ENCODE assay signal across 19 cellular contexts in the genomic region with DNA sequence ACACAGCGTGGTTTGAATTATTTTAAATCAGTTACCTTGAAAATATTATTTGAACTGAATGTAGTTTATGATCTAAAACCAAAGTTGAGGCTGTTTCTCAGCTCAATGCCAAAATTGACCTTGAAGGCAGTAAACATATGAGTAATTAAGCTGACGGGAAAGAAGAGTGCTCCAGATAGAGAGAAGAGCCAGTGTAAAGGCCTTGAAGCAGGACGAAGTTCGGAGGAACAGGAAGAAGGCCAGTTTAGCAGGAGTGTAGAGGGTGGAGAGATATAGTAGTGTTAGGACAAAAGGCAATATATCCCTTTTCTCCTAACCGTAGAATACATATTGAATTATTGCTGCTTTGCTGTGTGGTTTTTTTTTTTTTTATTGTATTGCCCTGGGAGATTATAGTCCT.
"Had no signal": no experiment of that assay in that cellular context is flagged by ENCODE, and none has a peak within 500 bp of the region (broad histone marks: within the 10 kb centered on the region; RNA-seq: fewer than 3 reads in every experiment).

No MANE protein-coding gene starts in this region.

- H3K27me3 ChIP-seq: suprapubic skin had no signal

- H3K4me3 ChIP-seq: suprapubic skin had no signal

- H3K9me3 Mint-ChIP-seq: activated naive CD8-positive, alpha-beta T cell treated with anti-CD3 and anti-CD28 coated beads for 36 hours; activated T-cell treated with anti-CD3 and anti-CD28 coated beads, Interleukin-2, amount 50 U/mL, for 24 hours; dendritic cell treated with granulocyte-macrophage colony-stimulating factor and Interleukin-4, amounts not matched to agents 40 ng/mL and 50 ng/mL, for 4 days; effector memory CD8-positive, alpha-beta T cell; naive B cell had no signal

- H3K9me3 ChIP-seq: suprapubic skin had no signal

- H3K4me1 Mint-ChIP-seq: naive B cell had no signal

- H3K4me1 ChIP-seq: suprapubic skin had no signal

- DNase-seq: activated CD4-positive, alpha-beta T cell treated with anti-CD3 and anti-CD28 coated beads for 1 hour; activated CD4-positive, alpha-beta T cell treated with anti-CD3 and anti-CD28 coated beads, Interleukin-2, amount 50 U/mL, for 48 hours; activated CD8-positive, alpha-beta memory T cell treated with anti-CD3 and anti-CD28 coated beads, Interleukin-2, amount 10 ng/mL, durations not matched to agents 7 days and 5 days; activated gamma-delta T cell; activated naive CD8-positive, alpha-beta T cell treated with anti-CD3 and anti-CD28 coated beads for 36 hours; activated T-cell treated with anti-CD3 and anti-CD28 coated beads, Interleukin-2, amount 50 U/mL, for 24 hours; caudate nucleus; effector memory CD8-positive, alpha-beta T cell; glutamatergic neuron; naive B cell; posterior cingulate gyrus; right cardiac atrium; stimulated activated CD4-positive, alpha-beta T cell treated with anti-CD3 and anti-CD28 coated beads, Interleukin-2, amount 100 ng/mL, for 24 hours; stimulated activated naive CD4-positive, alpha-beta T cell; T1000 had no signal

- H3K4me3 Mint-ChIP-seq: activated CD8-positive, alpha-beta memory T cell treated with anti-CD3 and anti-CD28 coated beads, Interleukin-2, amount 10 ng/mL, durations not matched to agents 7 days and 5 days; activated naive CD8-positive, alpha-beta T cell treated with anti-CD3 and anti-CD28 coated beads for 36 hours; activated T-cell treated with anti-CD3 and anti-CD28 coated beads, Interleukin-2, amount 50 U/mL, for 24 hours; dendritic cell treated with granulocyte-macrophage colony-stimulating factor and Interleukin-4, amounts not matched to agents 40 ng/mL and 50 ng/mL, for 4 days; effector memory CD8-positive, alpha-beta T cell; naive B cell had no signal

- H3K27ac ChIP-seq: suprapubic skin had no signal

- ATAC-seq: activated CD8-positive, alpha-beta memory T cell treated with anti-CD3 and anti-CD28 coated beads, Interleukin-2, amount 10 ng/mL, durations not matched to agents 7 days and 5 days; effector memory CD8-positive, alpha-beta T cell had no signal

- H3K27me3 Mint-ChIP-seq: activated CD8-positive, alpha-beta memory T cell treated with anti-CD3 and anti-CD28 coated beads, Interleukin-2, amount 10 ng/mL, durations not matched to agents 7 days and 5 days; activated naive CD8-positive, alpha-beta T cell treated with anti-CD3 and anti-CD28 coated beads for 36 hours; activated T-cell treated with anti-CD3 and anti-CD28 coated beads, Interleukin-2, amount 50 U/mL, for 24 hours; dendritic cell treated with granulocyte-macrophage colony-stimulating factor and Interleukin-4, amounts not matched to agents 40 ng/mL and 50 ng/mL, for 4 days; effector memory CD8-positive, alpha-beta T cell; naive B cell had no signal

- FAIRE-seq: astrocyte, urothelium cell line had no signal
